16 cellular contexts compared by ENCODE assay signal in genomic region chr2:24509840-24510239, GRCh38. TPM values are rescaled to one million over a fixed set of nuclear protein-coding genes. Genes with fewer than 3 reads are reported as not detected.
DNase-seq lines count a peak whose midpoint lies in the region; ATAC-seq and TF ChIP-seq lines count a peak whose summit lies in the region.
"Had no signal": no experiment of that assay in that cellular context is flagged by ENCODE, and none has a peak within 500 bp of the region (broad histone marks: within the 10 kb centered on the region; RNA-seq: fewer than 3 reads in every experiment).

No MANE protein-coding gene starts in this region.

- no peak overlapping the region for H3K4me2 ChIP-seq in mammary epithelial cell (ENCODE audit: insufficient read depth, low read depth, low read length)

- TF ChIP-seq CTCF in mammary epithelial cell (conservative IDR thresholded peaks at IDR 0.05 in 1 of 2, IDR thresholded peaks at IDR 0.05 in 1 of 2; ENCODE audit: extremely low read depth in 1 of 2, insufficient read depth in 1 of 2, low read depth in 1 of 2, low read length in 2 of 2): no peak

- no peaks in the 10 kb centered on the region for H3K27me3 ChIP-seq in mammary epithelial cell (ENCODE audit: insufficient read depth, low read length)
- H3K27me3 ChIP-seq: SJCRH30 had no signal

- no peaks in the 10 kb centered on the region for H3K79me2 ChIP-seq in mammary epithelial cell (ENCODE audit: insufficient read depth, low read length)

- no peaks in the 10 kb centered on the region for H4K20me1 ChIP-seq in mammary epithelial cell (ENCODE audit: insufficient read depth, low read length)

- ATAC-seq in GM18498 (IDR thresholded peaks at IDR 0.05; ENCODE audit: unreplicated experiment) (peak; percentile 53), GM19395 (IDR thresholded peaks at IDR 0.05; ENCODE audit: unreplicated experiment) (peak; percentile 69), HG02678 (IDR thresholded peaks at IDR 0.05; ENCODE audit: unreplicated experiment) (peak; percentile 59), HG03378 (IDR thresholded peaks at IDR 0.05; ENCODE audit: unreplicated experiment) (peak; percentile 42), T-cell (replicated peaks in 1 of 4) (no peak)
- ATAC-seq: activated CD8-positive, alpha-beta T cell treated with anti-CD3 and anti-CD28 coated beads for 36 hours; CD8-positive, alpha-beta T cell had no signal

- H3K9ac ChIP-seq in mammary epithelial cell (ENCODE audit: insufficient read depth, low read length): no peak overlapping the region

- no TSS peak for BruUV-seq in mammary epithelial cell (replicated peaks; lab: Mats Ljungman, UMichigan)

- peaks cover 74 to 82% (median 76%) of the 10 kb centered on the region in 3 donors for H3K4me1 Mint-ChIP-seq in T-cell

- H3K36me3 Mint-ChIP-seq in T-cell: no peaks in the 10 kb centered on the region
- H3K36me3 Mint-ChIP-seq: CD8-positive, alpha-beta T cell had no signal

- dilution Hi-C loops in mammary epithelial cell (cut with HindIII; ENCODE audit: low sequenced_read_pairs): no loop called here

- no peaks in the 10 kb centered on the region for H3K9me3 Mint-ChIP-seq in T-cell
- H3K9me3 Mint-ChIP-seq: activated CD8-positive, alpha-beta T cell treated with anti-CD3 and anti-CD28 coated beads for 36 hours; activated T-helper 2 cell treated with anti-CD3 and anti-CD28 coated beads, Interferon-gamma antibody, Interleukin-2, Interleukin-4, amounts not matched to agents 10 μg/mL and 5 μg/mL and 100 μg/mL, durations not matched to agents 14 hours and 24 hours and 36 hours; CD8-positive, alpha-beta T cell had no signal

- DNase-seq in mammary epithelial cell: no peak
- DNase-seq in NCI-H774 (lab: John Stamatoyannopoulos, UW): no peak
- no peak for DNase-seq in T-cell
- no peak for DNase-seq in mesenteric fat pad (ENCODE audit: low spot score)
- DNase-seq: activated CD8-positive, alpha-beta T cell treated with anti-CD3 and anti-CD28 coated beads for 36 hours; anterior cingulate cortex; CD8-positive, alpha-beta T cell; NCI-H1092; NCI-H345; posterior cingulate gyrus; SJCRH30 had no signal

- CTCF ChIA-PET in mammary epithelial cell (lab: Charles Lee; ENCODE audit: low non-redundant PET) (no interaction called here), T-cell (lab: Charles Lee) (no interaction called here)

- 94% methylated on average over 3 of the region's 3 CpGs for WGBS in mammary epithelial cell (ENCODE audit: low coverage, missing lambda C conversion rate)

- POLR2A ChIA-PET in T-cell (lab: Charles Lee): no interaction called here

- no peaks in the 10 kb centered on the region for H3K9me3 ChIP-seq in mammary epithelial cell (replicated peaks; ENCODE audit: insufficient read depth, low read length)
- H3K9me3 ChIP-seq: SJCRH30 had no signal

- no peak overlapping the region for H3K27ac ChIP-seq in mammary epithelial cell (ENCODE audit: insufficient read depth, low read depth, low read length)
- H3K27ac ChIP-seq: SJCRH30 had no signal

- H3K4me3 Mint-ChIP-seq in T-cell: no peak overlapping the region
- H3K4me3 Mint-ChIP-seq: activated CD8-positive, alpha-beta T cell treated with anti-CD3 and anti-CD28 coated beads for 36 hours; CD8-positive, alpha-beta T cell had no signal

- no peaks in the 10 kb centered on the region for H3K36me3 ChIP-seq in mammary epithelial cell (ENCODE audit: insufficient read depth, low read length)

- in situ Hi-C loops in mammary epithelial cell (cut with MboI; ENCODE audit: low sequenced_read_pairs in 2 of 2): no loop called here

- H2AFZ ChIP-seq in mammary epithelial cell (ENCODE audit: low read depth, low read length): no peak overlapping the region

- no peaks in the 10 kb centered on the region for H3K4me1 ChIP-seq in mammary epithelial cell (ENCODE audit: insufficient read depth, low read length)
- H3K4me1 ChIP-seq: SJCRH30 had no signal

- H3K4me3 ChIP-seq in mammary epithelial cell (replicated peaks in 1 of 3; ENCODE audit: insufficient read depth in 1 of 3, low read depth in 2 of 3, low read length in 3 of 3): no peak overlapping the region
- H3K4me3 ChIP-seq: SJCRH30 had no signal

- intact Hi-C loops in mammary epithelial cell (cut with micrococcal nuclease): no loop called here

- H3K27me3 Mint-ChIP-seq in T-cell: no peaks in the 10 kb centered on the region
- H3K27me3 Mint-ChIP-seq: activated CD8-positive, alpha-beta T cell treated with anti-CD3 and anti-CD28 coated beads for 36 hours had no signal

- no peak overlapping the region for H3K27ac Mint-ChIP-seq in T-cell
- H3K27ac Mint-ChIP-seq: CD8-positive, alpha-beta T cell had no signal

RNA-seq across cellular contexts. Expression of gene NCOA1, which starts 18.8 kb away (rescaled TPM):
- total RNA-seq in mammary epithelial cell: 10 to 100 TPM; 10.9 to 13.2 TPM
- polyA plus RNA-seq in mammary epithelial cell: 4.0 TPM
- polyA minus RNA-seq in mammary epithelial cell: 22.8 TPM
- total RNA-seq in T-cell: 10 to 100 TPM; 34.7 to 55.5 (median 37.6) TPM
- 41.7 TPM for total RNA-seq in mesenteric fat pad

Comparison
In these comparisons a context has a peak if more than half of its experiments do, and no peak if none do; other contexts are left out.
1. ATAC-seq: peak in GM18498 (single experiment), GM19395 (single experiment), HG02678 (single experiment) and HG03378 (single experiment); none in T-cell (0 of 4).